ENCODE assay signal across 17 cellular contexts in genomic region chr1:165927169-165927568, GRCh38.
A peak's percentile ranks its signal among the peaks of the same experiment; 100 is the strongest.
DNase-seq lines count a peak whose midpoint lies in the region; ATAC-seq and TF ChIP-seq lines count a peak whose summit lies in the region.
"Had no signal": no experiment of that assay in that cellular context is flagged by ENCODE, and none has a peak within 500 bp of the region (broad histone marks: within the 10 kb centered on the region; RNA-seq: fewer than 3 reads in every experiment).

No MANE protein-coding gene starts in this region.

- peaks cover 19% of the 10 kb centered on the region for H3K27me3 Mint-ChIP-seq in activated CD8-positive, alpha-beta T cell treated with anti-CD3 and anti-CD28 coated beads for 36 hours
- H3K27me3 Mint-ChIP-seq in progenitor cell of endocrine pancreas, result peaks cover 31% of the 10 kb centered on the region

- no peaks in the 10 kb centered on the region for H3K36me3 ChIP-seq in MM.1S (replicated peaks; ENCODE audit: insufficient read depth, low read length)
- H3K36me3 ChIP-seq in breast epithelium, result no peaks in the 10 kb centered on the region
- H3K36me3 ChIP-seq: BE2C, colonic mucosa, esophagus muscularis mucosa had no signal

- no peaks in the 10 kb centered on the region for H3F3A ChIP-seq in MM.1S (ENCODE audit: insufficient read depth, low read length)

- intact Hi-C loops in activated CD8-positive, alpha-beta T cell treated with anti-CD3 and anti-CD28 coated beads for 36 hours (cut with micrococcal nuclease), result loop anchor here (5.0 kb wide), 2 partner anchors 550 to 565 kb away; no protein-coding TSS in a partner anchor
- intact Hi-C loops in breast epithelium (cut with DNase I; ENCODE audit: low total_unique reads), result no loop called here
- intact Hi-C loops in posterior cingulate gyrus (cut with DNase I), result loop anchor here (10.0 kb wide), 1 partner anchor 508 kb away; no protein-coding TSS in a partner anchor

- no peak overlapping the region for H3K27ac Mint-ChIP-seq in activated CD8-positive, alpha-beta T cell treated with anti-CD3 and anti-CD28 coated beads for 36 hours
- H3K27ac Mint-ChIP-seq in progenitor cell of endocrine pancreas, result no peak overlapping the region
- H3K27ac Mint-ChIP-seq: activated T-cell treated with anti-CD3 and anti-CD28 coated beads, Interleukin-2, amount 50 U/mL, for 24 hours; natural killer cell treated with Interleukin-12 subunit alpha and Interleukin-12 subunit beta and Interleukin-15 and Interleukin-18, amount 100 ng/mL, for 72 hours had no signal

- peak overlapping the region; percentile 22; the same call in 1 of the 2 replicates for H3K4me2 ChIP-seq in MM.1S (ENCODE audit: low read depth, low read length)

- no peak for TF ChIP-seq POLR2A in breast epithelium (IDR thresholded peaks at IDR 0.05)

- H3K27me3 ChIP-seq in MM.1S (replicated peaks; ENCODE audit: insufficient read depth, low read length), result no peaks in the 10 kb centered on the region
- no peaks in the 10 kb centered on the region for H3K27me3 ChIP-seq in breast epithelium
- H3K27me3 ChIP-seq: BE2C, colonic mucosa had no signal

- no peaks in the 10 kb centered on the region for H3K4me1 Mint-ChIP-seq in activated CD8-positive, alpha-beta T cell treated with anti-CD3 and anti-CD28 coated beads for 36 hours (ENCODE audit: low read depth)
- H3K4me1 Mint-ChIP-seq in progenitor cell of endocrine pancreas (ENCODE audit: low read depth), result no peaks in the 10 kb centered on the region

- CTCF ChIA-PET in activated CD8-positive, alpha-beta T cell treated with anti-CD3 and anti-CD28 coated beads for 36 hours (lab: Charles Lee), result interaction anchor here (0.7 to 1.7 kb wide), 2 partner anchors 12 to 43 kb away, joined by 4 to 9 read pairs; no protein-coding TSS in a partner anchor

- H3K79me2 ChIP-seq in MM.1S (ENCODE audit: low read length), result no peaks in the 10 kb centered on the region

- no peak overlapping the region for H3K4me3 Mint-ChIP-seq in activated CD8-positive, alpha-beta T cell treated with anti-CD3 and anti-CD28 coated beads for 36 hours
- no peak overlapping the region for H3K4me3 Mint-ChIP-seq in progenitor cell of endocrine pancreas (ENCODE audit: low read depth)
- H3K4me3 Mint-ChIP-seq: activated T-cell treated with anti-CD3 and anti-CD28 coated beads, Interleukin-2, amount 50 U/mL, for 24 hours; natural killer cell treated with Interleukin-12 subunit alpha and Interleukin-12 subunit beta and Interleukin-15 and Interleukin-18, amount 100 ng/mL, for 72 hours had no signal

- H3K9me3 Mint-ChIP-seq in activated CD8-positive, alpha-beta T cell treated with anti-CD3 and anti-CD28 coated beads for 36 hours, result no peaks in the 10 kb centered on the region
- H3K9me3 Mint-ChIP-seq in progenitor cell of endocrine pancreas (ENCODE audit: low read depth), result no peaks in the 10 kb centered on the region
- H3K9me3 Mint-ChIP-seq: activated T-cell treated with anti-CD3 and anti-CD28 coated beads, Interleukin-2, amount 50 U/mL, for 24 hours; natural killer cell treated with Interleukin-12 subunit alpha and Interleukin-12 subunit beta and Interleukin-15 and Interleukin-18, amount 100 ng/mL, for 72 hours had no signal

- POLR2A ChIA-PET in activated CD8-positive, alpha-beta T cell treated with anti-CD3 and anti-CD28 coated beads for 36 hours (lab: Charles Lee), result no interaction called here

- H2AFZ ChIP-seq in MM.1S (ENCODE audit: low read length), result no peak overlapping the region

- peaks cover 11% of the 10 kb centered on the region; the same call in 1 of the 2 replicates for H3K4me1 ChIP-seq in MM.1S (ENCODE audit: low read length)
- no peaks in the 10 kb centered on the region for H3K4me1 ChIP-seq in breast epithelium
- H3K4me1 ChIP-seq: BE2C, colonic mucosa, esophagus muscularis mucosa had no signal

- no peak overlapping the region for H3K9ac ChIP-seq in MM.1S (ENCODE audit: low read length)

- no peaks in the 10 kb centered on the region for H3K9me2 ChIP-seq in MM.1S (replicated peaks; ENCODE audit: insufficient read depth, low read length)

- no peaks in the 10 kb centered on the region for H3K9me3 ChIP-seq in MM.1S (replicated peaks; ENCODE audit: insufficient read depth, low read length)
- no peaks in the 10 kb centered on the region for H3K9me3 ChIP-seq in breast epithelium
- H3K9me3 ChIP-seq: BE2C, colonic mucosa, esophagus muscularis mucosa had no signal

- peak overlapping the region; percentile 30; the same call in 1 of the 2 replicates for H3K27ac ChIP-seq in MM.1S (ENCODE audit: low read length)
- no peak overlapping the region for H3K27ac ChIP-seq in breast epithelium
- H3K27ac ChIP-seq: colonic mucosa, esophagus muscularis mucosa had no signal

- no peaks in the 10 kb centered on the region for H3K36me3 Mint-ChIP-seq in activated CD8-positive, alpha-beta T cell treated with anti-CD3 and anti-CD28 coated beads for 36 hours (ENCODE audit: low read depth)
- no peaks in the 10 kb centered on the region for H3K36me3 Mint-ChIP-seq in progenitor cell of endocrine pancreas (ENCODE audit: insufficient read depth)
- H3K36me3 Mint-ChIP-seq: natural killer cell treated with Interleukin-12 subunit alpha and Interleukin-12 subunit beta and Interleukin-15 and Interleukin-18, amount 100 ng/mL, for 72 hours had no signal

- TF ChIP-seq CTCF in MM.1S (IDR thresholded peaks at IDR 0.05; ENCODE audit: low read length) (no peak), breast epithelium (IDR thresholded peaks at IDR 0.05) (no peak), progenitor cell of endocrine pancreas (IDR thresholded peaks at IDR 0.05; ENCODE audit: unreplicated experiment) (no peak)
- no peak for TF ChIP-seq CTCF in activated CD8-positive, alpha-beta T cell treated with anti-CD3 and anti-CD28 coated beads for 36 hours (IDR thresholded peaks at IDR 0.05)

- ATAC-seq in GM18858 (IDR thresholded peaks at IDR 0.05; ENCODE audit: unreplicated experiment), result peak; percentile 69
- peak; percentile 50 for ATAC-seq in GM21528 (IDR thresholded peaks at IDR 0.05; ENCODE audit: low FRiP score, unreplicated experiment)
- ATAC-seq in HG03039 (IDR thresholded peaks at IDR 0.05; ENCODE audit: unreplicated experiment), result peak; percentile 49
- ATAC-seq in activated CD8-positive, alpha-beta T cell treated with anti-CD3 and anti-CD28 coated beads for 36 hours, result no peak
- ATAC-seq: HCT116; natural killer cell treated with Interleukin-12 subunit alpha and Interleukin-12 subunit beta and Interleukin-15 and Interleukin-18, amount 100 ng/mL, for 72 hours; sciatic nerve had no signal

- H4K20me1 ChIP-seq in MM.1S (ENCODE audit: insufficient read depth, low read length), result no peaks in the 10 kb centered on the region

- H3K4me3 ChIP-seq in MM.1S (ENCODE audit: low read length) (no peak overlapping the region), breast epithelium (no peak overlapping the region)
- H3K4me3 ChIP-seq: colonic mucosa, esophagus muscularis mucosa had no signal

- DNase-seq in MM.1S, result peak; percentile 72
- no peak for DNase-seq in activated CD8-positive, alpha-beta T cell treated with anti-CD3 and anti-CD28 coated beads for 36 hours
- no peak for DNase-seq in breast epithelium (ENCODE audit: low spot score in 2 of 2)
- no peak for DNase-seq in posterior cingulate gyrus
- DNase-seq in progenitor cell of endocrine pancreas (ENCODE audit: low spot score, unreplicated experiment), result no peak
- DNase-seq: activated T-cell treated with anti-CD3 and anti-CD28 coated beads, Interleukin-2, amount 50 U/mL, for 24 hours; BE2C; colonic mucosa; NCI-H1105 treated with DMSO at 0.1 percent for 48 hours; NCI-H446 had no signal
